7 cellular contexts compared by ENCODE assay signal in genomic region chr6:107488875-107489635, GRCh38. TPM values are rescaled to one million over a fixed set of nuclear protein-coding genes. Genes with fewer than 3 reads are reported as not detected.
A peak's percentile ranks its signal among the peaks of the same experiment; 100 is the strongest.
DNase-seq lines count a peak whose midpoint lies in the region; ATAC-seq and TF ChIP-seq lines count a peak whose summit lies in the region.

No MANE protein-coding gene starts in this region.

- TF ChIP-seq POLR2A in upper lobe of left lung (IDR thresholded peaks at IDR 0.05): no peak

- peak overlapping the region in 2 of 9 donors; percentile 39 to 54 for H3K27ac Mint-ChIP-seq in naive thymus-derived CD4-positive, alpha-beta T cell

- peak overlapping the region; percentile 85 to 95 (median 89) for H3K4me3 Mint-ChIP-seq in naive thymus-derived CD4-positive, alpha-beta T cell

- peaks cover 0 to 5% (median 0%) of the 10 kb centered on the region in 5 donors for H3K36me3 Mint-ChIP-seq in naive thymus-derived CD4-positive, alpha-beta T cell

- H3K4me1 ChIP-seq in fibroblast of lung (ENCODE audit: control insufficient read depth, extremely low read depth, insufficient read depth, low read length) (peaks cover 9% of the 10 kb centered on the region), upper lobe of left lung (peaks cover 24 to 57% (median 33%) of the 10 kb centered on the region in 4 donors)
- H3K4me1 ChIP-seq in naive thymus-derived CD4-positive, alpha-beta T cell (ENCODE audit: control insufficient read depth in 2 of 2, insufficient read depth in 2 of 2, low read length in 2 of 2): peaks cover 9 to 15% of the 10 kb centered on the region in 2 donors

- H4K20me1 ChIP-seq in fibroblast of lung (ENCODE audit: control insufficient read depth, extremely low read depth, insufficient read depth, low read length): no peaks in the 10 kb centered on the region

- no peaks in the 10 kb centered on the region for H3K9me3 ChIP-seq in fibroblast of lung (ENCODE audit: control insufficient read depth, insufficient read depth, low read depth, low read length)
- no peaks in the 10 kb centered on the region for H3K9me3 ChIP-seq in naive thymus-derived CD4-positive, alpha-beta T cell (ENCODE audit: control insufficient read depth in 2 of 3, low read length in 3 of 3)
- H3K9me3 ChIP-seq in upper lobe of left lung: no peaks in the 10 kb centered on the region

- CTCF ChIA-PET in naive thymus-derived CD4-positive, alpha-beta T cell (lab: Charles Lee): no interaction called here

- peak overlapping the region; percentile 95 for H3K4me2 ChIP-seq in fibroblast of lung (ENCODE audit: extremely low read depth, insufficient read depth, low read length)

- no peaks in the 10 kb centered on the region for H3K27me3 ChIP-seq in fibroblast of lung (ENCODE audit: control insufficient read depth, insufficient read depth, low read length)
- peaks cover 18 to 23% of the 10 kb centered on the region in 2 donors for H3K27me3 ChIP-seq in naive thymus-derived CD4-positive, alpha-beta T cell (ENCODE audit: control insufficient read depth in 2 of 2, insufficient read depth in 2 of 2, low read length in 2 of 2)
- peaks cover 0 to 17% (median 2%) of the 10 kb centered on the region in 4 donors for H3K27me3 ChIP-seq in upper lobe of left lung

- TF ChIP-seq CTCF in GM12875 (IDR thresholded peaks at IDR 0.05; ENCODE audit: borderline replicate concordance, insufficient read depth, low read depth, low read length): no peak
- no peak for TF ChIP-seq CTCF in fibroblast of lung (conservative IDR thresholded peaks at IDR 0.05 in 1 of 2, IDR thresholded peaks at IDR 0.05 in 1 of 2; ENCODE audit: low read depth in 1 of 2, low read length in 2 of 2)
- TF ChIP-seq CTCF in upper lobe of left lung (IDR thresholded peaks at IDR 0.05): no peak

- peak; percentile 37 for DNase-seq in M059J (ENCODE audit: low read depth)
- peak; percentile 72 for DNase-seq in activated CD8-positive, alpha-beta memory T cell treated with anti-CD3 and anti-CD28 coated beads for 24 hours
- peak in 1 of 2 donors; percentile 37 for DNase-seq in fibroblast of lung (ENCODE audit: low read depth in 2 of 2)
- peak in 5 of 9 donors; percentile 7 to 29 (median 17) for DNase-seq in naive thymus-derived CD4-positive, alpha-beta T cell
- DNase-seq in upper lobe of left lung: peak; percentile 28 to 87

- POLR2A ChIA-PET in naive thymus-derived CD4-positive, alpha-beta T cell (lab: Charles Lee): interaction anchor here (2.0 kb wide), 1 partner anchor 30 kb away, joined by 10 read pairs; the partner anchor contains the start of gene PDSS2

- WGBS in upper lobe of left lung, 2 donors: 0 to 1% methylated on average over 41 to 44 of the region's 51 CpGs

- TF ChIP-seq EP300 in upper lobe of left lung (IDR thresholded peaks at IDR 0.05): no peak

- H2AFZ ChIP-seq in fibroblast of lung (ENCODE audit: low read length): peak overlapping the region; percentile 96

- ATAC-seq in naive thymus-derived CD4-positive, alpha-beta T cell: peak; percentile 12
- peak; percentile 43 to 57 for ATAC-seq in upper lobe of left lung (ENCODE audit: low FRiP score in 2 of 2)
- no peak for ATAC-seq in GM18519 (IDR thresholded peaks at IDR 0.05; ENCODE audit: low FRiP score, unreplicated experiment)

- peaks cover 0 to 2% (median 0%) of the 10 kb centered on the region in 11 donors for H3K9me3 Mint-ChIP-seq in naive thymus-derived CD4-positive, alpha-beta T cell

- peak overlapping the region; percentile 67 for H3K27ac ChIP-seq in fibroblast of lung (ENCODE audit: insufficient read depth, low read length)
- H3K27ac ChIP-seq in naive thymus-derived CD4-positive, alpha-beta T cell (ENCODE audit: low read depth, low read length): no peak overlapping the region
- peak overlapping the region in 3 of 4 donors; percentile 37 to 87 (median 40) for H3K27ac ChIP-seq in upper lobe of left lung

- peaks cover 11 to 22% (median 20%) of the 10 kb centered on the region in 7 donors for H3K4me1 Mint-ChIP-seq in naive thymus-derived CD4-positive, alpha-beta T cell

- H3K4me3 ChIP-seq in GM12875 (ENCODE audit: low read depth, low read length) (peak overlapping the region; percentile 73), fibroblast of lung (replicated peaks in 1 of 4; ENCODE audit: control extremely low read depth in 1 of 4, insufficient read depth in 1 of 4, low read depth in 3 of 4, low read length in 4 of 4) (peak overlapping the region; percentile 62 to 84 (median 74)), upper lobe of left lung (peak overlapping the region; percentile 46 to 88 (median 80))
- peak overlapping the region; percentile 40 for H3K4me3 ChIP-seq in naive thymus-derived CD4-positive, alpha-beta T cell (ENCODE audit: low read length)

- intact Hi-C loops in naive thymus-derived CD4-positive, alpha-beta T cell (cut with micrococcal nuclease): loop anchor here in 1 of 2 donors (1.0 kb wide), 1 partner anchor 30 kb away; the partner anchor contains the start of gene PDSS2

- peaks cover 37% of the 10 kb centered on the region for H3K79me2 ChIP-seq in fibroblast of lung (ENCODE audit: control insufficient read depth, insufficient read depth, low read length)

- H3K27me3 Mint-ChIP-seq in naive thymus-derived CD4-positive, alpha-beta T cell: peaks cover 39 to 54% (median 45%) of the 10 kb centered on the region in 5 donors

- H3K36me3 ChIP-seq in fibroblast of lung (ENCODE audit: control insufficient read depth, insufficient read depth, low read length): no peaks in the 10 kb centered on the region
- H3K36me3 ChIP-seq in naive thymus-derived CD4-positive, alpha-beta T cell (ENCODE audit: control insufficient read depth in 2 of 3, insufficient read depth in 3 of 3, low read length in 3 of 3): no peaks in the 10 kb centered on the region
- H3K36me3 ChIP-seq in upper lobe of left lung: no peaks in the 10 kb centered on the region

- H3K9ac ChIP-seq in fibroblast of lung (ENCODE audit: insufficient read depth, low read length): peak overlapping the region; percentile 79

RNA-seq across cellular contexts. Expression of gene SOBP, which starts 0.9 kb away (rescaled TPM):
- total RNA-seq in M059J (2014; rRNA removed; shearing (Covaris generic)): 1.6 and 2.7 TPM in 2 replicates
- total RNA-seq in fibroblast of lung: 5.6 and 6.3 TPM in 2 replicates
- 2.3 and 2.7 TPM in 2 replicates for polyA plus RNA-seq in fibroblast of lung
- 7.4 and 10.4 TPM in 2 replicates for polyA plus RNA-seq in fibroblast of lung (2012)
- polyA minus RNA-seq in fibroblast of lung (ENCODE audit: low replicate concordance): 1.3 and 3.3 TPM in 2 replicates
- under 1 TPM in 2 of 5 experiments, not detected in 3; 0.08 to 0.15 TPM for total RNA-seq in naive thymus-derived CD4-positive, alpha-beta T cell
- not detected for polyA plus RNA-seq in naive thymus-derived CD4-positive, alpha-beta T cell
- total RNA-seq in upper lobe of left lung: 10 to 100 TPM in 3 of 6 donors, 1 to 10 TPM in 3; 4.4 to 25.1 (median 12.4) TPM

RNA-seq across cellular contexts. Expression of gene PDSS2, which starts 29.7 kb away (rescaled TPM):
- total RNA-seq in M059J (2014; rRNA removed; shearing (Covaris generic)): 17.2 and 18.9 TPM in 2 replicates
- total RNA-seq in fibroblast of lung (11.3 and 12.1 TPM in 2 replicates), upper lobe of left lung (10 to 100 TPM in 5 of 6 donors, 1 to 10 TPM in 1; 5.1 to 20.9 (median 15.0) TPM)
- polyA plus RNA-seq in fibroblast of lung: 13.8 and 14.4 TPM in 2 replicates
- 10.8 and 12.6 TPM in 2 replicates for polyA plus RNA-seq in fibroblast of lung (2012)
- polyA minus RNA-seq in fibroblast of lung (ENCODE audit: low replicate concordance): 12.8 and 29.9 TPM in 2 replicates
- total RNA-seq in naive thymus-derived CD4-positive, alpha-beta T cell: 10 to 100 TPM; 12.0 to 15.3 (median 12.1) TPM
- polyA plus RNA-seq in naive thymus-derived CD4-positive, alpha-beta T cell: 10 to 100 TPM; 14.0 to 16.6 TPM
